10 cellular contexts compared by ENCODE assay signal in genomic region chr5:171272996-171273970, GRCh38. TPM values are rescaled to one million over a fixed set of nuclear protein-coding genes. Genes with fewer than 3 reads are reported as not detected.
DNase-seq lines count a peak whose midpoint lies in the region; ATAC-seq and TF ChIP-seq lines count a peak whose summit lies in the region.
"Had no signal": no experiment of that assay in that cellular context is flagged by ENCODE, and none has a peak within 500 bp of the region (broad histone marks: within the 10 kb centered on the region; RNA-seq: fewer than 3 reads in every experiment).

No MANE protein-coding gene starts in this region.

- H2AFZ ChIP-seq in MM.1S (ENCODE audit: low read length) = no peak overlapping the region

- no peak overlapping the region for H3K4me2 ChIP-seq in MM.1S (ENCODE audit: low read depth, low read length)

- H3K27me3 Mint-ChIP-seq in activated CD4-positive, alpha-beta memory T cell treated with anti-CD3 and anti-CD28 coated beads for 36 hours = peaks cover 5% of the 10 kb centered on the region
- peaks cover 22% of the 10 kb centered on the region for H3K27me3 Mint-ChIP-seq in activated CD4-positive, alpha-beta memory T cell treated with anti-CD3 and anti-CD28 coated beads, Interleukin-2, amount 10 ng/mL, durations not matched to agents 7 days and 5 days
- H3K27me3 Mint-ChIP-seq in brain = no peaks in the 10 kb centered on the region
- H3K27me3 Mint-ChIP-seq in progenitor cell of endocrine pancreas = no peaks in the 10 kb centered on the region

- no peak overlapping the region for H3K4me3 ChIP-seq in MM.1S (ENCODE audit: low read length)
- H3K4me3 ChIP-seq: skin epidermis had no signal

- no peaks in the 10 kb centered on the region for H3K9me3 Mint-ChIP-seq in activated CD4-positive, alpha-beta memory T cell treated with anti-CD3 and anti-CD28 coated beads for 36 hours
- H3K9me3 Mint-ChIP-seq in activated CD4-positive, alpha-beta memory T cell treated with anti-CD3 and anti-CD28 coated beads, Interleukin-2, amount 10 ng/mL, durations not matched to agents 7 days and 5 days = no peaks in the 10 kb centered on the region
- peaks cover 0 to 4% (median 0%) of the 10 kb centered on the region in 5 experiments for H3K9me3 Mint-ChIP-seq in brain
- peaks cover 6% of the 10 kb centered on the region for H3K9me3 Mint-ChIP-seq in progenitor cell of endocrine pancreas (ENCODE audit: low read depth)

- no peaks in the 10 kb centered on the region for H3K36me3 Mint-ChIP-seq in activated CD4-positive, alpha-beta memory T cell treated with anti-CD3 and anti-CD28 coated beads for 36 hours
- H3K36me3 Mint-ChIP-seq in activated CD4-positive, alpha-beta memory T cell treated with anti-CD3 and anti-CD28 coated beads, Interleukin-2, amount 10 ng/mL, durations not matched to agents 7 days and 5 days (ENCODE audit: low read depth) = no peaks in the 10 kb centered on the region
- peaks cover 6% of the 10 kb centered on the region for H3K36me3 Mint-ChIP-seq in brain
- H3K36me3 Mint-ChIP-seq in progenitor cell of endocrine pancreas (ENCODE audit: insufficient read depth) = no peaks in the 10 kb centered on the region

- no peaks in the 10 kb centered on the region for H3F3A ChIP-seq in MM.1S (ENCODE audit: insufficient read depth, low read length)

- H3K27me3 ChIP-seq in MM.1S (replicated peaks; ENCODE audit: insufficient read depth, low read length) = no peaks in the 10 kb centered on the region

- peak; percentile 61 for TF ChIP-seq CTCF in MM.1S (IDR thresholded peaks at IDR 0.05; ENCODE audit: low read length)
- peak; percentile 29 to 53 for TF ChIP-seq CTCF in brain (conservative IDR thresholded peaks at IDR 0.05)
- peak; percentile 48 for TF ChIP-seq CTCF in progenitor cell of endocrine pancreas (IDR thresholded peaks at IDR 0.05; ENCODE audit: unreplicated experiment)
- TF ChIP-seq CTCF in omental fat pad (IDR thresholded peaks at IDR 0.05) = no peak

- no peaks in the 10 kb centered on the region for H4K20me1 ChIP-seq in MM.1S (ENCODE audit: insufficient read depth, low read length)

- H3K36me3 ChIP-seq in MM.1S (replicated peaks; ENCODE audit: insufficient read depth, low read length) = no peaks in the 10 kb centered on the region

- no peaks in the 10 kb centered on the region for H3K79me2 ChIP-seq in MM.1S (ENCODE audit: low read length)

- peak; percentile 16 for DNase-seq in activated CD4-positive, alpha-beta memory T cell treated with anti-CD3 and anti-CD28 coated beads for 36 hours
- DNase-seq in activated CD4-positive, alpha-beta memory T cell treated with anti-CD3 and anti-CD28 coated beads, Interleukin-2, amount 10 ng/mL, durations not matched to agents 7 days and 5 days = no peak
- DNase-seq in MM.1S (peak; percentile 53), progenitor cell of endocrine pancreas (ENCODE audit: low spot score, unreplicated experiment) (no peak), anterior cingulate cortex (lab: John Stamatoyannopoulos, UW) (no peak), NCI-H345 treated with DMSO at 0.1 percent for 48 hours (lab: John Stamatoyannopoulos, UW; ENCODE audit: unreplicated experiment) (no peak), omental fat pad (ENCODE audit: low spot score) (no peak)
- DNase-seq: NCI-H1105 treated with DMSO at 0.1 percent for 48 hours had no signal

- POLR2A ChIA-PET in activated CD4-positive, alpha-beta memory T cell treated with anti-CD3 and anti-CD28 coated beads for 36 hours (lab: Charles Lee) = no interaction called here
- POLR2A ChIA-PET in activated CD4-positive, alpha-beta memory T cell treated with anti-CD3 and anti-CD28 coated beads, Interleukin-2, amount 10 ng/mL, durations not matched to agents 7 days and 5 days (lab: Charles Lee) = interaction anchor here (0.6 kb wide), 2 partner anchors 27 to 35 kb away, joined by 3 read pairs; no protein-coding TSS in a partner anchor

- no peaks in the 10 kb centered on the region for H3K9me2 ChIP-seq in MM.1S (replicated peaks; ENCODE audit: insufficient read depth, low read length)

- ATAC-seq in omental fat pad (ENCODE audit: low FRiP score) = no peak

- CTCF ChIA-PET in activated CD4-positive, alpha-beta memory T cell treated with anti-CD3 and anti-CD28 coated beads for 36 hours (lab: Charles Lee) = interaction anchor here (2.5 kb wide), 1 partner anchor 69 kb away, joined by 10 read pairs; no protein-coding TSS in a partner anchor
- CTCF ChIA-PET in activated CD4-positive, alpha-beta memory T cell treated with anti-CD3 and anti-CD28 coated beads, Interleukin-2, amount 10 ng/mL, durations not matched to agents 7 days and 5 days (lab: Charles Lee) = interaction anchor here (1.1 to 1.2 kb wide), 2 partner anchors 67 to 69 kb away, joined by 3 read pairs; no protein-coding TSS in a partner anchor

- no peak overlapping the region for H3K4me3 Mint-ChIP-seq in activated CD4-positive, alpha-beta memory T cell treated with anti-CD3 and anti-CD28 coated beads for 36 hours
- H3K4me3 Mint-ChIP-seq in activated CD4-positive, alpha-beta memory T cell treated with anti-CD3 and anti-CD28 coated beads, Interleukin-2, amount 10 ng/mL, durations not matched to agents 7 days and 5 days = no peak overlapping the region
- H3K4me3 Mint-ChIP-seq in brain (no peak overlapping the region), progenitor cell of endocrine pancreas (ENCODE audit: low read depth) (no peak overlapping the region)

- H3K9me3 ChIP-seq in MM.1S (replicated peaks; ENCODE audit: insufficient read depth, low read length) = no peaks in the 10 kb centered on the region

- H3K27ac Mint-ChIP-seq in activated CD4-positive, alpha-beta memory T cell treated with anti-CD3 and anti-CD28 coated beads for 36 hours = no peak overlapping the region
- H3K27ac Mint-ChIP-seq in activated CD4-positive, alpha-beta memory T cell treated with anti-CD3 and anti-CD28 coated beads, Interleukin-2, amount 10 ng/mL, durations not matched to agents 7 days and 5 days = no peak overlapping the region
- H3K27ac Mint-ChIP-seq in brain (no peak overlapping the region), progenitor cell of endocrine pancreas (no peak overlapping the region)

- no peak overlapping the region for H3K9ac ChIP-seq in MM.1S (ENCODE audit: low read length)

- no peaks in the 10 kb centered on the region for H3K4me1 Mint-ChIP-seq in activated CD4-positive, alpha-beta memory T cell treated with anti-CD3 and anti-CD28 coated beads for 36 hours (ENCODE audit: low read depth)
- no peaks in the 10 kb centered on the region for H3K4me1 Mint-ChIP-seq in activated CD4-positive, alpha-beta memory T cell treated with anti-CD3 and anti-CD28 coated beads, Interleukin-2, amount 10 ng/mL, durations not matched to agents 7 days and 5 days
- peaks cover 27% of the 10 kb centered on the region for H3K4me1 Mint-ChIP-seq in brain
- peaks cover 4% of the 10 kb centered on the region for H3K4me1 Mint-ChIP-seq in progenitor cell of endocrine pancreas (ENCODE audit: low read depth)

- H3K4me1 ChIP-seq in MM.1S (ENCODE audit: low read length) = no peaks in the 10 kb centered on the region

- no peak overlapping the region for H3K27ac ChIP-seq in MM.1S (ENCODE audit: low read length)
- H3K27ac ChIP-seq: skin epidermis had no signal

- intact Hi-C loops in activated CD4-positive, alpha-beta memory T cell treated with anti-CD3 and anti-CD28 coated beads for 36 hours (cut with micrococcal nuclease) = loop anchor here (1.0 kb wide), 1 partner anchor 64 kb away; no protein-coding TSS in a partner anchor

RNA-seq across cellular contexts. Expression of gene TLX3, which starts 35.8 kb away (rescaled TPM):
- not detected for total RNA-seq in activated CD4-positive, alpha-beta memory T cell treated with anti-CD3 and anti-CD28 coated beads for 36 hours
- not detected for total RNA-seq in activated CD4-positive, alpha-beta memory T cell treated with anti-CD3 and anti-CD28 coated beads, Interleukin-2, amount 10 ng/mL, durations not matched to agents 7 days and 5 days
- 11.1 TPM for polyA plus RNA-seq in brain (ENCODE audit: insufficient read depth, low read depth, low replicate concordance)
- total RNA-seq in progenitor cell of endocrine pancreas (not detected in 2 replicates), omental fat pad (not detected)

Comparison
In these comparisons a context has a peak if more than half of its experiments do, and no peak if none do; other contexts are left out.
1. DNase-seq: peak in activated CD4-positive, alpha-beta memory T cell treated with anti-CD3 and anti-CD28 coated beads for 36 hours (single experiment) and MM.1S (single experiment); none in activated CD4-positive, alpha-beta memory T cell treated with anti-CD3 and anti-CD28 coated beads, Interleukin-2, amount 10 ng/mL, durations not matched to agents 7 days and 5 days (single experiment), progenitor cell of endocrine pancreas (single experiment), anterior cingulate cortex (0 of 58), NCI-H345 treated with DMSO at 0.1 percent for 48 hours (single experiment) and omental fat pad (single experiment).
2. CTCF ChIP-seq: peak in MM.1S (single experiment), brain (2 of 2) and progenitor cell of endocrine pancreas (single experiment); none in omental fat pad (0 of 3).